Comparison of ENCODE assay signal across 8 cellular contexts in the genomic region with DNA sequence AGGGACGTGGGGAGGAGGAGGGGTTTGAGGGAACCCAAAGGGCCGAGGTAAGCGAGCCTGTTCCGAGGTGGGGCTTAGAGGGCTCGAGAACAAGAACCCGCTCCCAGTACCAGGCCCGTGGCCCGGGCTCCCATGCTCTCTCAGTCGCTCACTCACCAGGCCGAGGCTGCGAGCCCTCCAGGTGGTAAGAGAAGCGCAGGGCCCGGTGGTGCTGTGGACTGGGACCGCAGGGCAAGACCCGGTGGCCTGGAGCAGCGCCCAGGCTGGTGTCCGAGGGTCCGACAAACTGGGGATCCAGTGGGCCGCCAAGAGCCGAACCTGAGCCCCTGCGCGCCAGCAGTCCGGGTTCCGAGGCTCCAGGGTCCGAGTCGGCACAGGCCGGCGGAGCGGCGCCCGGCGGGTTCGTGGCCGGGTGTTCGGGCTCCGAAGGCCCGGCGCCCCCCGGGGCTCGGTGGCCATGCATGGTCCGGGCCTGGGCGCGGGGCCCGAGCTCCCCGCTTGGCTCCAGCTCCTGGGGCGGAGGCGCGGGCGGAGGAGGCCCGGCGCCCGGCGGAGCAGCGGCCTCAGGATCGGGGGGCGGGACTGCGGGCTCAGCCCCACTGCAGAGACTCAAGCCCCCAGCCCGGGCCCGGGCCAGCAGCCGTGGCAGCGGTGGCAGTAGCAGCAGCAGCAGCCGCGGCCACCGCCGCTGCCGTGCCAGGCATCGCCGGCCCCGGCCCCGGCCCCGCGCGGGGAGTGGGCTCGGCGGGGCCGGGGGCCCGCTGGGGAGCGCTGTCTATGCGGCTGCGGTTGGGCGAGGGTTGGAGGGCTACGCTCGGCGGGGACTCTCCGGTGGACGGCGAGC. TPM values are rescaled to one million over a fixed set of nuclear protein-coding genes. Genes with fewer than 3 reads are reported as not detected.
A peak's percentile ranks its signal among the peaks of the same experiment; 100 is the strongest.
DNase-seq lines count a peak whose midpoint lies in the region; ATAC-seq and TF ChIP-seq lines count a peak whose summit lies in the region.

No MANE protein-coding gene starts in this region.

- peak overlapping the region; percentile 36 for H2AFZ ChIP-seq in fibroblast of lung (ENCODE audit: low read length)
- peak overlapping the region; percentile 53 for H2AFZ ChIP-seq in neuron (ENCODE audit: low read depth, low read length)

- H3K27me3 ChIP-seq in fibroblast of lung (ENCODE audit: control insufficient read depth, insufficient read depth, low read length) (no peaks in the 10 kb centered on the region), neuron (ENCODE audit: insufficient read depth, low read length) (no peaks in the 10 kb centered on the region)

- H3K4me2 ChIP-seq in fibroblast of lung (ENCODE audit: extremely low read depth, insufficient read depth, low read length): peak overlapping the region; percentile 69

- TF ChIP-seq CTCF in fibroblast of lung (conservative IDR thresholded peaks at IDR 0.05 in 1 of 2, IDR thresholded peaks at IDR 0.05 in 1 of 2; ENCODE audit: low read depth in 1 of 2, low read length in 2 of 2): no peak

- peak overlapping the region; percentile 56 to 71 (median 66) for H3K4me3 Mint-ChIP-seq in T-cell

- peaks cover 28 to 42% of the 10 kb centered on the region in 2 donors for H3K27me3 Mint-ChIP-seq in T-cell

- peak overlapping the region; percentile 74 for H3K9ac ChIP-seq in fibroblast of lung (ENCODE audit: insufficient read depth, low read length)

- CTCF ChIA-PET in T-cell (lab: Charles Lee): no interaction called here

- no peak overlapping the region for H3K27ac Mint-ChIP-seq in T-cell

- no peaks in the 10 kb centered on the region for H3K9me3 Mint-ChIP-seq in T-cell

- peak overlapping the region; percentile 57 for H3K27ac ChIP-seq in fibroblast of lung (ENCODE audit: insufficient read depth, low read length)

- peaks cover 7% of the 10 kb centered on the region for H3K4me1 ChIP-seq in fibroblast of lung (ENCODE audit: control insufficient read depth, extremely low read depth, insufficient read depth, low read length)
- peaks cover 15% of the 10 kb centered on the region for H3K4me1 ChIP-seq in neuron (ENCODE audit: insufficient read depth, low read length)

- DNase-seq in DMS53 (lab: John Stamatoyannopoulos, UW) (peak; percentile 54), DMS53 treated with DMSO at 0.1 percent for 48 hours (lab: John Stamatoyannopoulos, UW; ENCODE audit: unreplicated experiment) (no peak), T-cell (no peak), fibroblast of lung (ENCODE audit: low read depth in 2 of 2) (peak; percentile 26 to 35), CD1c-positive myeloid dendritic cell (ENCODE audit: extremely low spot score) (no peak)

- no peaks in the 10 kb centered on the region for H4K20me1 ChIP-seq in fibroblast of lung (ENCODE audit: control insufficient read depth, extremely low read depth, insufficient read depth, low read length)

- peak overlapping the region; percentile 42 to 72 (median 65) for H3K4me3 ChIP-seq in fibroblast of lung (replicated peaks in 1 of 4; ENCODE audit: control extremely low read depth in 1 of 4, insufficient read depth in 1 of 4, low read depth in 3 of 4, low read length in 4 of 4)
- H3K4me3 ChIP-seq in neuron (ENCODE audit: low read length): peak overlapping the region; percentile 56

- H3K4me1 Mint-ChIP-seq in T-cell: peaks cover 0 to 15% (median 10%) of the 10 kb centered on the region in 3 donors

- H3K79me2 ChIP-seq in fibroblast of lung (ENCODE audit: control insufficient read depth, insufficient read depth, low read length): peaks cover 42% of the 10 kb centered on the region

- H3K9me3 ChIP-seq in fibroblast of lung (ENCODE audit: control insufficient read depth, insufficient read depth, low read depth, low read length) (no peaks in the 10 kb centered on the region), neuron (ENCODE audit: low read length) (no peaks in the 10 kb centered on the region)

- H3K36me3 ChIP-seq in fibroblast of lung (ENCODE audit: control insufficient read depth, insufficient read depth, low read length) (no peaks in the 10 kb centered on the region), neuron (ENCODE audit: insufficient read depth, low read length) (no peaks in the 10 kb centered on the region)

- ATAC-seq in T-cell (replicated peaks in 1 of 4) (peak in 3 of 4 experiments; percentile 36 to 43 (median 38)), HG03095 (IDR thresholded peaks at IDR 0.05; ENCODE audit: unreplicated experiment) (no peak), GM21447 (IDR thresholded peaks at IDR 0.05; ENCODE audit: unreplicated experiment) (no peak)

- POLR2A ChIA-PET in T-cell (lab: Charles Lee): no interaction called here

- no peaks in the 10 kb centered on the region for H3K36me3 Mint-ChIP-seq in T-cell

RNA-seq across cellular contexts. Expression of gene FGD1, which starts 0.8 kb away (rescaled TPM):
- total RNA-seq in T-cell: under 1 TPM in 4 of 5 donors, not detected in 1; 0.08 to 0.13 (median 0.09) TPM
- 3.3 and 4.5 TPM in 2 replicates for total RNA-seq in fibroblast of lung
- 4.3 and 7.5 TPM in 2 replicates for polyA plus RNA-seq in fibroblast of lung
- polyA plus RNA-seq in fibroblast of lung (2012): 8.2 and 10.8 TPM in 2 replicates
- 19.2 and 26.1 TPM in 2 replicates for polyA minus RNA-seq in fibroblast of lung (ENCODE audit: low replicate concordance)

RNA-seq across cellular contexts. Expression of gene GNL3L, which starts 34.8 kb away (rescaled TPM):
- total RNA-seq in T-cell (10 to 100 TPM; 42.5 to 47.1 (median 43.3) TPM), fibroblast of lung (17.3 and 18.7 TPM in 2 replicates)
- polyA plus RNA-seq in fibroblast of lung: 29.3 and 29.6 TPM in 2 replicates
- 12.3 and 16.3 TPM in 2 replicates for polyA plus RNA-seq in fibroblast of lung (2012)
- polyA minus RNA-seq in fibroblast of lung (ENCODE audit: low replicate concordance): 24.3 and 30.1 TPM in 2 replicates

RNA-seq across cellular contexts. Expression of gene TSR2, which starts 55.0 kb away (rescaled TPM):
- total RNA-seq in T-cell: 10 to 100 TPM; 39.5 to 42.3 (median 39.7) TPM
- 11.8 and 15.2 TPM in 2 replicates for total RNA-seq in fibroblast of lung
- polyA plus RNA-seq in fibroblast of lung: 25.8 and 29.9 TPM in 2 replicates
- 39.4 and 48.3 TPM in 2 replicates for polyA plus RNA-seq in fibroblast of lung (2012)
- 6.6 and 7.1 TPM in 2 replicates for polyA minus RNA-seq in fibroblast of lung (ENCODE audit: low replicate concordance)

Comparison
In these comparisons a context has a peak if more than half of its experiments do, and no peak if none do; other contexts are left out.
1. DNase-seq: peak in DMS53 (single experiment) and fibroblast of lung (2 of 2); none in DMS53 treated with DMSO at 0.1 percent for 48 hours (single experiment), T-cell (0 of 34) and CD1c-positive myeloid dendritic cell (single experiment).
2. ATAC-seq: peak in T-cell (3 of 4); none in HG03095 (single experiment) and GM21447 (single experiment).